In genomic region chr12:49554266-49554665, GRCh38 we compare ENCODE assay signal across 12 cellular contexts. TPM values are rescaled to one million over a fixed set of nuclear protein-coding genes. Genes with fewer than 3 reads are reported as not detected.
DNase-seq lines count a peak whose midpoint lies in the region; ATAC-seq and TF ChIP-seq lines count a peak whose summit lies in the region.
"Had no signal": no experiment of that assay in that cellular context is flagged by ENCODE, and none has a peak within 500 bp of the region (broad histone marks: within the 10 kb centered on the region; RNA-seq: fewer than 3 reads in every experiment).

No MANE protein-coding gene starts in this region.

- intact Hi-C loops in left cardiac atrium (cut with DNase I) (no loop called here), left ventricle myocardium superior (cut with micrococcal nuclease) (no loop called here), testis (cut with DNase I; ENCODE audit: low total_unique reads) (no loop called here)

- H3K27ac Mint-ChIP-seq in glutamatergic neuron (ENCODE audit: unreplicated experiment): no peak overlapping the region
- H3K27ac Mint-ChIP-seq: CD4-positive, CD25-positive, alpha-beta regulatory T cell had no signal

- H3K9ac ChIP-seq in NT2/D1 (ENCODE audit: insufficient read length, low read depth): peak overlapping the region; percentile 21

- no peak for ATAC-seq in left cardiac atrium
- no peak for ATAC-seq in left ventricle myocardium superior

- TF ChIP-seq CTCF in glutamatergic neuron (IDR thresholded peaks at IDR 0.05; ENCODE audit: partially characterized antibody, unreplicated experiment) (no peak), testis (IDR thresholded peaks at IDR 0.05) (no peak)

- no peak overlapping the region for H3K27ac ChIP-seq in testis

- TF ChIP-seq POLR2A in testis (IDR thresholded peaks at IDR 0.05): no peak

- no peak overlapping the region for H3K4me3 Mint-ChIP-seq in glutamatergic neuron (ENCODE audit: unreplicated experiment)

- no peak overlapping the region for H3K4me3 ChIP-seq in NT2/D1 (ENCODE audit: insufficient read length, low read depth)
- no peak overlapping the region for H3K4me3 ChIP-seq in testis
- H3K4me3 ChIP-seq: MG63 had no signal

- DNase-seq in left cardiac atrium (peak; percentile 16), left ventricle myocardium superior (no peak), NT2/D1 (ENCODE audit: low read depth, low spot score) (no peak), glutamatergic neuron (peak; percentile 37), testis (no peak), CD1c-positive myeloid dendritic cell (ENCODE audit: extremely low spot score) (no peak), SIG-M5 (lab: John Stamatoyannopoulos, UW) (no peak)
- DNase-seq: BE2C, DND-41, KG1, MG63 had no signal

- peaks cover 4% of the 10 kb centered on the region for H3K27me3 Mint-ChIP-seq in glutamatergic neuron (ENCODE audit: unreplicated experiment)

- H3K4me1 Mint-ChIP-seq in glutamatergic neuron (ENCODE audit: low read depth, unreplicated experiment): peaks cover 13% of the 10 kb centered on the region

- peaks cover 2% of the 10 kb centered on the region for H3K4me1 ChIP-seq in NT2/D1 (ENCODE audit: insufficient read depth, insufficient read length)
- no peaks in the 10 kb centered on the region for H3K4me1 ChIP-seq in testis
- H3K4me1 ChIP-seq: BE2C had no signal

- H3K36me3 ChIP-seq in NT2/D1 (ENCODE audit: insufficient read depth, insufficient read length, low read length) (peaks cover 39% of the 10 kb centered on the region), testis (ENCODE audit: low read depth, missing control alignments) (no peaks in the 10 kb centered on the region)

- peaks cover 15% of the 10 kb centered on the region for H3K9me3 Mint-ChIP-seq in glutamatergic neuron (ENCODE audit: unreplicated experiment)
- H3K9me3 Mint-ChIP-seq: CD4-positive, CD25-positive, alpha-beta regulatory T cell had no signal

- 70 to 100% methylated on average over 1 to 15 of the region's 15 CpGs for whole genome bisulfite sequencing in testis, 2 donors

- H3K27me3 ChIP-seq in NT2/D1 (ENCODE audit: insufficient read depth, insufficient read length) (no peaks in the 10 kb centered on the region), testis (no peaks in the 10 kb centered on the region)
- H3K27me3 ChIP-seq: BE2C, MG63 had no signal

- H3K9me3 ChIP-seq in NT2/D1 (ENCODE audit: insufficient read depth, low read length) (no peaks in the 10 kb centered on the region), testis (no peaks in the 10 kb centered on the region)
- H3K9me3 ChIP-seq: BE2C, MG63 had no signal

- no peaks in the 10 kb centered on the region for H3K36me3 Mint-ChIP-seq in glutamatergic neuron (ENCODE audit: unreplicated experiment)

RNA-seq across cellular contexts. Expression of gene MCRS1, which starts 13.7 kb away (rescaled TPM):
- 10 to 100 TPM; 63.2 to 78.4 TPM for total RNA-seq in left cardiac atrium
- total RNA-seq in left ventricle myocardium superior: 94.4 TPM
- total RNA-seq in glutamatergic neuron (ENCODE audit: unreplicated experiment): 103 TPM
- 100 to 1,000 TPM in 1 of 2 donors, 10 to 100 TPM in 1; 95.8 to 105 TPM for total RNA-seq in testis
- 104 TPM for polyA plus RNA-seq in testis (ENCODE audit: insufficient read depth, low read depth, low replicate concordance)

RNA-seq across cellular contexts. Expression of gene KCNH3, which starts 15.4 kb away (rescaled TPM):
- total RNA-seq in left cardiac atrium (under 1 TPM; 0.44 to 0.73 TPM), left ventricle myocardium superior (0.30 TPM), glutamatergic neuron (ENCODE audit: unreplicated experiment) (5.9 TPM), testis (1 to 10 TPM; 4.5 to 8.3 TPM)
- polyA plus RNA-seq in testis (ENCODE audit: insufficient read depth, low read depth, low replicate concordance): 4.5 TPM

RNA-seq across cellular contexts. Expression of gene FAM186B, which starts 51.2 kb away (rescaled TPM):
- under 1 TPM; 0.29 to 0.31 TPM for total RNA-seq in left cardiac atrium
- total RNA-seq in left ventricle myocardium superior: 0.47 TPM
- not detected for total RNA-seq in glutamatergic neuron (ENCODE audit: unreplicated experiment)
- total RNA-seq in testis: 10 to 100 TPM; 54.9 to 68.6 TPM
- 178 TPM for polyA plus RNA-seq in testis (ENCODE audit: insufficient read depth, low read depth, low replicate concordance)
- total RNA-seq: CD4-positive, CD25-positive, alpha-beta regulatory T cell had no signal

Comparison
In these comparisons a context has a peak if more than half of its experiments do, and no peak if none do; other contexts are left out.
1. DNase-seq: peak in left cardiac atrium (single experiment) and glutamatergic neuron (single experiment); none in left ventricle myocardium superior (single experiment), NT2/D1 (single experiment), testis (single experiment), CD1c-positive myeloid dendritic cell (single experiment) and SIG-M5 (single experiment).
2. RNA of gene FAM186B, which starts 51.2 kb away (total RNA-seq): 54.9 to 68.6 TPM in testis; 0.47 TPM in left ventricle myocardium superior (single experiment), 0.29 to 0.31 TPM in left cardiac atrium and not detected in glutamatergic neuron (single experiment); every median in the first group is over 10 times any median in the second.